ENCODE assay signal across 7 cellular contexts in the genomic region with DNA sequence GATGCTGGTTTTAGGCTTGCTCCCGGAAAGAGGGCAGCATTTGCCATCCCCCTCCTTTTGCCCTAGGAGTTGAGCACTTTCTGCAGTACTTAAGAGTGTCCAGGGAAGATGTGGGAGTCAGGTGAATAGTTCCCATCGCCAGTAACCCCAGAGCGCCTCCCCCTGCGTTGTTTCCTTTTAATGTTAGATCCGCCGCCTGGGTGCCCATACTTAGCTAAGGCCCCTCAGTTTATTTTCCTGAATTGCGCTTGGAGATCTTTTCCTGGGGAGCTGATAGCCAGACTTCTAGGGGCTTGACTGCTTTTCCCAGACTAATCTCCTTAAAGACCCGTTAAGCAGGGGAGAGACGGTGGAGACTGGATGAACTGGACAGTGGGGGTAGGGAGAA. TPM values are rescaled to one million over a fixed set of nuclear protein-coding genes. Genes with fewer than 3 reads are reported as not detected.
A peak's percentile ranks its signal among the peaks of the same experiment; 100 is the strongest.
DNase-seq lines count a peak whose midpoint lies in the region; TF ChIP-seq lines count a peak whose summit lies in the region.

No MANE protein-coding gene starts in this region.

- H3K4me3 ChIP-seq in MG63: peak overlapping the region; percentile 53
- peak overlapping the region; percentile 43 for H3K4me3 ChIP-seq in astrocyte of the cerebellum (ENCODE audit: low read depth, low read length)
- H3K4me3 ChIP-seq in stomach: peak overlapping the region; percentile 53 to 72 (median 62)

- no peaks in the 10 kb centered on the region for H3K4me1 Mint-ChIP-seq in HFFc6 (ENCODE audit: low read depth)

- peaks cover 5 to 24% (median 18%) of the 10 kb centered on the region in 4 donors for H3K4me1 ChIP-seq in stomach

- no peaks in the 10 kb centered on the region; the same call in 1 of the 2 replicates for H3K27me3 Mint-ChIP-seq in HFFc6 (ENCODE audit: insufficient read depth)

- peak overlapping the region in 3 of 5 donors; percentile 57 to 67 (median 63) for H3K27ac ChIP-seq in stomach

- DNase-seq in MG63: no peak
- DNase-seq in astrocyte of the cerebellum (ENCODE audit: low read depth): no peak
- DNase-seq in inferior parietal cortex (ENCODE audit: extremely low spot score): peak; percentile 44
- DNase-seq in stomach: no peak
- no peak for DNase-seq in activated T-cell treated with anti-CD3 and anti-CD28 coated beads for 4 hours
- no peak for DNase-seq in HFFc6
- DNase-seq in COLO829 (ENCODE audit: low spot score): no peak

- peaks cover 5% of the 10 kb centered on the region; the same call in 1 of the 2 replicates for H3K27me3 ChIP-seq in MG63
- H3K27me3 ChIP-seq in stomach: peaks cover 0 to 34% (median 10%) of the 10 kb centered on the region in 3 donors

- TF ChIP-seq POLR2A in stomach (IDR thresholded peaks at IDR 0.05): no peak

- intact Hi-C loops in stomach (cut with DNase I; ENCODE audit: low total_unique reads): no loop called here

- H3K36me3 ChIP-seq in MG63: no peaks in the 10 kb centered on the region
- H3K36me3 ChIP-seq in stomach: no peaks in the 10 kb centered on the region

- in situ Hi-C loops in astrocyte of the cerebellum (cut with HindIII; ENCODE audit: low sequenced_read_pairs): no loop called here

- no peak overlapping the region; the same call in 1 of the 2 replicates for H3K4me3 Mint-ChIP-seq in HFFc6

- H3K9me3 Mint-ChIP-seq in HFFc6: peaks cover 31% of the 10 kb centered on the region

- no peaks in the 10 kb centered on the region for H3K36me3 Mint-ChIP-seq in HFFc6 (ENCODE audit: low read depth)

- H3K27ac Mint-ChIP-seq in HFFc6: no peak overlapping the region

- no peak for TF ChIP-seq CTCF in astrocyte of the cerebellum (IDR thresholded peaks at IDR 0.05; ENCODE audit: low read depth, low read length, missing control alignments)
- no peak for TF ChIP-seq CTCF in stomach (IDR thresholded peaks at IDR 0.05)
- no peak for TF ChIP-seq CTCF in HFFc6 (IDR thresholded peaks at IDR 0.05)

- no peak for TF ChIP-seq EP300 in stomach (IDR thresholded peaks at IDR 0.05)

- 0 to 7% (median 3%) methylated on average over 9 of the region's 9 CpGs for WGBS in stomach, 5 donors

- H3K9me3 ChIP-seq in MG63 (no peaks in the 10 kb centered on the region), stomach (no peaks in the 10 kb centered on the region)

RNA-seq across cellular contexts. Expression of gene PCDHAC2, which starts 0.4 kb away (rescaled TPM):
- total RNA-seq in MG63 (2014; rRNA removed; shearing (Covaris generic); ENCODE audit: low replicate concordance): 0.07 TPM in 1 of 2 replicates, not detected in the other
- total RNA-seq in stomach: 1 to 10 TPM in 2 of 5 donors, under 1 TPM in 1, not detected in 2; 0.58 to 4.2 (median 2.6) TPM
- under 1 TPM in 2 of 3 donors, not detected in 1; 0.05 to 0.19 TPM for polyA plus RNA-seq in stomach
- total RNA-seq in HFFc6 (2021; fragmentation: NEBNext Ultra II Directional; extraction: Animal tissue kit (Norgen Biotek cat#: 25700)): not detected

RNA-seq across cellular contexts. Expression of gene PCDHAC1, which starts 39.8 kb away (rescaled TPM):
- total RNA-seq in MG63 (2014; rRNA removed; shearing (Covaris generic); ENCODE audit: low replicate concordance): not detected in 2 replicates
- under 1 TPM in 1 of 5 donors, not detected in 4; 0.55 TPM for total RNA-seq in stomach
- under 1 TPM in 2 of 3 donors, not detected in 1; 0.03 to 0.15 TPM for polyA plus RNA-seq in stomach
- not detected for total RNA-seq in HFFc6 (2021; fragmentation: NEBNext Ultra II Directional; extraction: Animal tissue kit (Norgen Biotek cat#: 25700))
